ENCODE assay signal across 11 cellular contexts in the genomic region with DNA sequence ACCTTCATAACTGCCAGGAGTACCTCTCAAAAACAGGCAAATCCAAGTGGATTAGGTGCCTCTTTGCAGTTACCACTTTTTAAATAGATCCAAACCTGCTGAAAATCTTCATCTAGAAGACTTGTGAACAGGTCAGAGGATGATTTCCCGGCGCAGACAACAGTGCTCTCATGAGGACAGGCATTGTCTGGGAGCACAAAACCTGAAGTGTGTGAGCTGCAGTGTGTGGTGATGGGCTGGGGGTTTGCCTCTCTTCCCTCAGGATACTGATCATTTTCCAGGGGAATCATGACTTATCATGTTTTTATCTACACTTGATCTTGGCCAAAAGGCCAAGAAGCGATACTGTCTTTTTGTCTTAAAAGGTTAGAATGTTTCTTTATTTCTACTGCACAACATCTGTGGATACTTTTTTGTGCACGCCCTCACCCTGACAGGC. TPM values are rescaled to one million over a fixed set of nuclear protein-coding genes. Genes with fewer than 3 reads are reported as not detected.
A peak's percentile ranks its signal among the peaks of the same experiment; 100 is the strongest.
DNase-seq lines count a peak whose midpoint lies in the region; ATAC-seq and TF ChIP-seq lines count a peak whose summit lies in the region.
"Not testable (repeated sequence)": the region's sequence is repeated elsewhere in the genome, so short reads cannot be mapped to it uniquely, and the experiment has no call there.
"Had no signal": no experiment of that assay in that cellular context is flagged by ENCODE, and none has a peak within 500 bp of the region (broad histone marks: within the 10 kb centered on the region; RNA-seq: fewer than 3 reads in every experiment).

No MANE protein-coding gene starts in this region.

- peaks cover 96% of the 10 kb centered on the region for H3K36me3 Mint-ChIP-seq in Caco-2 (ENCODE audit: insufficient read depth, unreplicated experiment)
- H3K36me3 Mint-ChIP-seq in activated T-helper 17 cell treated with anti-CD3 and anti-CD28 coated beads, Interleukin-2, amount 50 U/mL, for 72 hours (ENCODE audit: low read depth), result peaks cover 90% of the 10 kb centered on the region
- H3K36me3 Mint-ChIP-seq in chondrocyte (ENCODE audit: low read depth), result peaks cover 19% of the 10 kb centered on the region
- peaks cover 0 to 74% (median 3%) of the 10 kb centered on the region in 3 donors for H3K36me3 Mint-ChIP-seq in naive thymus-derived CD8-positive, alpha-beta T cell
- peaks cover 63% of the 10 kb centered on the region for H3K36me3 Mint-ChIP-seq in stimulated activated naive CD8-positive, alpha-beta T cell treated with anti-CD3 and anti-CD28 coated beads, Interleukin-15, Interleukin-2, amounts not matched to agents 100 ng/mL and 50 ng/mL, for 24 hours (ENCODE audit: low read depth)

- H3K9me3 Mint-ChIP-seq in Caco-2 (ENCODE audit: unreplicated experiment); activated T-helper 17 cell treated with anti-CD3 and anti-CD28 coated beads, Interleukin-2, amount 50 U/mL, for 72 hours; chondrocyte (ENCODE audit: low read depth); naive thymus-derived CD8-positive, alpha-beta T cell; stimulated activated naive CD8-positive, alpha-beta T cell treated with anti-CD3 and anti-CD28 coated beads, Interleukin-15, Interleukin-2, amounts not matched to agents 100 ng/mL and 50 ng/mL, for 24 hours: not testable (repeated sequence)

- BruUV-seq in Caco-2 (replicated peaks; lab: Mats Ljungman, UMichigan), result TSS peak; percentile 41

- H3K27ac Mint-ChIP-seq in Caco-2 (ENCODE audit: unreplicated experiment), result peak overlapping the region; percentile 46
- H3K27ac Mint-ChIP-seq in activated T-helper 17 cell treated with anti-CD3 and anti-CD28 coated beads, Interleukin-2, amount 50 U/mL, for 72 hours, result peak overlapping the region; percentile 83
- H3K27ac Mint-ChIP-seq in chondrocyte (ENCODE audit: unreplicated experiment), result peak overlapping the region; percentile 27
- peak overlapping the region; percentile 87 to 100 (median 98) for H3K27ac Mint-ChIP-seq in naive thymus-derived CD8-positive, alpha-beta T cell
- H3K27ac Mint-ChIP-seq in stimulated activated naive CD8-positive, alpha-beta T cell treated with anti-CD3 and anti-CD28 coated beads, Interleukin-15, Interleukin-2, amounts not matched to agents 100 ng/mL and 50 ng/mL, for 24 hours, result peak overlapping the region; percentile 96

- H3K79me2 ChIP-seq in SU-DHL-6 (ENCODE audit: insufficient read depth, low read length), result peaks cover 40% of the 10 kb centered on the region

- not testable (repeated sequence) for DNase-seq in Caco-2; chondrocyte (ENCODE audit: low spot score); naive thymus-derived CD8-positive, alpha-beta T cell

- H3K9me3 ChIP-seq in Caco-2; SU-DHL-6 (ENCODE audit: insufficient read depth, low read length): not testable (repeated sequence)

- H2AFZ ChIP-seq in SU-DHL-6 (ENCODE audit: low read depth, low read length, severe bottlenecking), result not testable (repeated sequence)

- peaks cover 24% of the 10 kb centered on the region for H3F3A ChIP-seq in SU-DHL-6 (ENCODE audit: insufficient read depth)

- ATAC-seq in GM21723 (IDR thresholded peaks at IDR 0.05; ENCODE audit: unreplicated experiment) (peak; percentile 2), HG03432 (IDR thresholded peaks at IDR 0.05; ENCODE audit: unreplicated experiment) (peak; percentile 11)
- ATAC-seq in activated T-helper 17 cell treated with anti-CD3 and anti-CD28 coated beads, Interleukin-2, amount 50 U/mL, for 72 hours (replicated peaks), result not testable (repeated sequence)
- peak in 1 of 2 donors; percentile 2 for ATAC-seq in naive thymus-derived CD8-positive, alpha-beta T cell

- H3K4me1 ChIP-seq in Caco-2, result peaks cover 11% of the 10 kb centered on the region; the same call in 1 of the 2 replicates

- not testable (repeated sequence) for H3K9me2 ChIP-seq in SU-DHL-6 (replicated peaks; ENCODE audit: insufficient read depth, low read length)

- H3K27me3 ChIP-seq in Caco-2 (replicated peaks; ENCODE audit: control insufficient read depth, insufficient read depth, low read length); SU-DHL-6 (ENCODE audit: low read length): not testable (repeated sequence)

- peak overlapping the region; percentile 23; the same call in 1 of the 2 replicates for H3K9ac ChIP-seq in SU-DHL-6 (ENCODE audit: low read length)

- intact Hi-C loops in Caco-2 (cut with micrococcal nuclease; ENCODE audit: unreplicated experiment), result not testable (repeated sequence)

- not testable (repeated sequence) for H3K36me3 ChIP-seq in Caco-2 (ENCODE audit: control insufficient read depth, insufficient read depth, low read length)
- peaks cover 28% of the 10 kb centered on the region for H3K36me3 ChIP-seq in SU-DHL-6 (ENCODE audit: low read length)

- not testable (repeated sequence) for H3K4me3 Mint-ChIP-seq in Caco-2 (ENCODE audit: unreplicated experiment); chondrocyte (ENCODE audit: unreplicated experiment)
- peak overlapping the region; percentile 64 for H3K4me3 Mint-ChIP-seq in activated T-helper 17 cell treated with anti-CD3 and anti-CD28 coated beads, Interleukin-2, amount 50 U/mL, for 72 hours
- peak overlapping the region in 7 of 10 donors; percentile 54 to 80 (median 67) for H3K4me3 Mint-ChIP-seq in naive thymus-derived CD8-positive, alpha-beta T cell
- H3K4me3 Mint-ChIP-seq in stimulated activated naive CD8-positive, alpha-beta T cell treated with anti-CD3 and anti-CD28 coated beads, Interleukin-15, Interleukin-2, amounts not matched to agents 100 ng/mL and 50 ng/mL, for 24 hours, result peak overlapping the region; percentile 71

- not testable (repeated sequence) for TF ChIP-seq CTCF in Caco-2 (IDR thresholded peaks at IDR 0.05; ENCODE audit: insufficient read depth in 1 of 2, low read depth in 1 of 2, low read length in 1 of 2, severe bottlenecking in 1 of 2, unreplicated experiment in 1 of 2); SU-DHL-6 (IDR thresholded peaks at IDR 0.05; ENCODE audit: insufficient read depth, low read length, poor library complexity, severe bottlenecking); chondrocyte (IDR thresholded peaks at IDR 0.05)

- not testable (repeated sequence) for H3K4me3 ChIP-seq in Caco-2 (ENCODE audit: low read depth, low read length); SU-DHL-6 (ENCODE audit: insufficient read depth, low read length, poor library complexity, severe bottlenecking)

- peaks cover 23% of the 10 kb centered on the region for H3K4me1 Mint-ChIP-seq in Caco-2 (ENCODE audit: low read depth, unreplicated experiment)
- peaks cover 18% of the 10 kb centered on the region for H3K4me1 Mint-ChIP-seq in activated T-helper 17 cell treated with anti-CD3 and anti-CD28 coated beads, Interleukin-2, amount 50 U/mL, for 72 hours
- not testable (repeated sequence) for H3K4me1 Mint-ChIP-seq in chondrocyte (ENCODE audit: low read depth)
- peaks cover 7 to 37% (median 25%) of the 10 kb centered on the region in 4 donors for H3K4me1 Mint-ChIP-seq in naive thymus-derived CD8-positive, alpha-beta T cell
- peaks cover 54% of the 10 kb centered on the region for H3K4me1 Mint-ChIP-seq in stimulated activated naive CD8-positive, alpha-beta T cell treated with anti-CD3 and anti-CD28 coated beads, Interleukin-15, Interleukin-2, amounts not matched to agents 100 ng/mL and 50 ng/mL, for 24 hours (ENCODE audit: low read depth)

- peak overlapping the region; percentile 85 for H3K27ac ChIP-seq in SU-DHL-6 (ENCODE audit: low read depth, low read length)

- not testable (repeated sequence) for H3K27me3 Mint-ChIP-seq in Caco-2 (ENCODE audit: insufficient read depth, unreplicated experiment); activated T-helper 17 cell treated with anti-CD3 and anti-CD28 coated beads, Interleukin-2, amount 50 U/mL, for 72 hours; chondrocyte (ENCODE audit: low read depth); naive thymus-derived CD8-positive, alpha-beta T cell; stimulated activated naive CD8-positive, alpha-beta T cell treated with anti-CD3 and anti-CD28 coated beads, Interleukin-15, Interleukin-2, amounts not matched to agents 100 ng/mL and 50 ng/mL, for 24 hours

- H4K20me1 ChIP-seq in SU-DHL-6 (ENCODE audit: low read depth, low read length), result not testable (repeated sequence)

- CTCF ChIA-PET in Caco-2 (lab: Charles Lee), result interaction anchor here (0.6 to 0.9 kb wide), 2 partner anchors 17 to 211 kb away, joined by 3 to 4 read pairs; no protein-coding TSS in a partner anchor

- POLR2A ChIA-PET in Caco-2 (lab: Charles Lee), result not testable (repeated sequence)
- POLR2A ChIA-PET in naive thymus-derived CD8-positive, alpha-beta T cell (lab: Charles Lee), result interaction anchor here (0.7 to 1.6 kb wide), 4 partner anchors 12 to 154 kb away, joined by 3 to 7 read pairs (median 4); partner anchors contain the start of genes PPP1R35 and PVRIG

- peak overlapping the region; percentile 18 for H3K4me2 ChIP-seq in SU-DHL-6 (ENCODE audit: low read depth, low read length, poor library complexity, severe bottlenecking)

RNA-seq across cellular contexts. Expression of gene PILRB, which starts 13.8 kb away (rescaled TPM):
- total RNA-seq in Caco-2 (2022) (53.4 and 58.9 TPM in 2 replicates), chondrocyte (19.1 to 32.2 TPM (median 20.3 TPM) in 3 replicates)
- 10 to 100 TPM; 36.5 to 63.4 TPM for total RNA-seq in activated T-helper 17 cell treated with anti-CD3 and anti-CD28 coated beads, Interleukin-2, amount 50 U/mL, for 72 hours
- total RNA-seq in naive thymus-derived CD8-positive, alpha-beta T cell, result 100 to 1,000 TPM; 129 to 130 TPM
- 10 to 100 TPM in 1 of 3 donors, 1 to 10 TPM in 2; 2.5 to 14.6 (median 3.3) TPM for polyA plus RNA-seq in naive thymus-derived CD8-positive, alpha-beta T cell

RNA-seq across cellular contexts. Expression of gene PILRA, which starts 29.1 kb away (rescaled TPM):
- total RNA-seq in Caco-2 (2022) (0.68 TPM in 1 of 2 replicates, not detected in the other), chondrocyte (0.60 to 0.92 TPM (median 0.62 TPM) in 3 replicates)
- total RNA-seq in activated T-helper 17 cell treated with anti-CD3 and anti-CD28 coated beads, Interleukin-2, amount 50 U/mL, for 72 hours, result 1 to 10 TPM; 2.7 to 7.0 TPM
- total RNA-seq in naive thymus-derived CD8-positive, alpha-beta T cell, result 10 to 100 TPM in 1 of 2 experiments, 1 to 10 TPM in 1; 8.6 to 10.6 TPM
- under 1 TPM; 0.35 to 0.63 (median 0.60) TPM for polyA plus RNA-seq in naive thymus-derived CD8-positive, alpha-beta T cell

RNA-seq across cellular contexts. Expression of gene SPDYE3, which starts 36.6 kb away (rescaled TPM):
- not detected in 2 replicates for total RNA-seq in Caco-2 (2022)
- not detected for total RNA-seq in activated T-helper 17 cell treated with anti-CD3 and anti-CD28 coated beads, Interleukin-2, amount 50 U/mL, for 72 hours
- total RNA-seq in chondrocyte, result not detected in 3 replicates
- total RNA-seq in naive thymus-derived CD8-positive, alpha-beta T cell, result not detected
- 10 to 100 TPM in 1 of 3 donors, 1 to 10 TPM in 2; 4.8 to 10.9 (median 7.7) TPM for polyA plus RNA-seq in naive thymus-derived CD8-positive, alpha-beta T cell
- total RNA-seq: activated CD8-positive, alpha-beta memory T cell treated with anti-CD3 and anti-CD28 coated beads for 36 hours; endodermal cell; left colon had no signal

Comparison
In these comparisons a context has a peak if more than half of its experiments do, and no peak if none do; other contexts are left out.
1. H3K27ac Mint-ChIP-seq: peak in every context shown above with its lines; median percentile 98 in naive thymus-derived CD8-positive, alpha-beta T cell; 96 in stimulated activated naive CD8-positive, alpha-beta T cell treated with anti-CD3 and anti-CD28 coated beads, Interleukin-15, Interleukin-2, amounts not matched to agents 100 ng/mL and 50 ng/mL, for 24 hours; 83 in activated T-helper 17 cell treated with anti-CD3 and anti-CD28 coated beads, Interleukin-2, amount 50 U/mL, for 72 hours; 46 in Caco-2; 27 in chondrocyte.